In genomic region chr1:8169364-8170058, GRCh38 we compare ENCODE assay signal across 8 cellular contexts.
DNase-seq lines count a peak whose midpoint lies in the region; ATAC-seq and TF ChIP-seq lines count a peak whose summit lies in the region.

No MANE protein-coding gene starts in this region.

- no peaks in the 10 kb centered on the region for H3K27me3 Mint-ChIP-seq in central memory CD8-positive, alpha-beta T cell

- H3K27ac Mint-ChIP-seq in central memory CD8-positive, alpha-beta T cell (ENCODE audit: low read depth): peak overlapping the region; percentile 99

- H3K9me3 Mint-ChIP-seq in central memory CD8-positive, alpha-beta T cell: no peaks in the 10 kb centered on the region

- H3K4me3 Mint-ChIP-seq in central memory CD8-positive, alpha-beta T cell: peak overlapping the region; percentile 60

- no peak for TF ChIP-seq RAD21 in Ishikawa (IDR thresholded peaks at IDR 0.05; ENCODE audit: low read depth)

- ATAC-seq in GM18517 (IDR thresholded peaks at IDR 0.05; ENCODE audit: unreplicated experiment) (peak; percentile 68), left lobe of liver (peak; percentile 69)
- ATAC-seq in central memory CD8-positive, alpha-beta T cell (replicated peaks; ENCODE audit: extremely low read depth, poor library complexity, severe bottlenecking): peak; percentile 97

- in situ Hi-C loops in SK-MEL-5 (cut with HindIII; ENCODE audit: low pct_unique_long_range_greater_than_20kb, low sequenced_read_pairs): no loop called here

- no peak for TF ChIP-seq EP300 in Ishikawa (IDR thresholded peaks at IDR 0.05; ENCODE audit: borderline replicate concordance)

- peak; percentile 81 for DNase-seq in AG08395 (ENCODE audit: low spot score)
- DNase-seq in SK-MEL-5 (ENCODE audit: low read depth, low spot score): peak; percentile 38
- DNase-seq in central memory CD8-positive, alpha-beta T cell (ENCODE audit: low spot score in 2 of 2): peak in 1 of 2 donors; percentile 57
- DNase-seq in left lobe of liver (ENCODE audit: low spot score): peak; percentile 81
- DNase-seq in stimulated activated CD8-positive, alpha-beta memory T cell treated with anti-CD3 and anti-CD28 coated beads, Interleukin-7, amount 100 ng/mL, for 4 hours (ENCODE audit: low read depth in 2 of 2): peak; percentile 45 to 46
- no peak for DNase-seq in RKO (ENCODE audit: low spot score)

- H3K36me3 Mint-ChIP-seq in central memory CD8-positive, alpha-beta T cell (ENCODE audit: insufficient read depth): peaks cover 7% of the 10 kb centered on the region

- peaks cover 36% of the 10 kb centered on the region for H3K4me1 Mint-ChIP-seq in central memory CD8-positive, alpha-beta T cell

TF ChIP-seq in Ishikawa, 13 proteins besides CTCF, POLR2A, EP300 and RAD21:
- TF ChIP-seq NFIC (IDR thresholded peaks at IDR 0.05): peak; percentile 47
- peak; percentile 92 for TF ChIP-seq USF1 (IDR thresholded peaks at IDR 0.05)
- no peak for TF ChIP-seq ZBTB7A (IDR thresholded peaks at IDR 0.05; ENCODE audit: low read depth)
TF ChIP-seq in Ishikawa: peak in this region for 2.
